In the genomic region with DNA sequence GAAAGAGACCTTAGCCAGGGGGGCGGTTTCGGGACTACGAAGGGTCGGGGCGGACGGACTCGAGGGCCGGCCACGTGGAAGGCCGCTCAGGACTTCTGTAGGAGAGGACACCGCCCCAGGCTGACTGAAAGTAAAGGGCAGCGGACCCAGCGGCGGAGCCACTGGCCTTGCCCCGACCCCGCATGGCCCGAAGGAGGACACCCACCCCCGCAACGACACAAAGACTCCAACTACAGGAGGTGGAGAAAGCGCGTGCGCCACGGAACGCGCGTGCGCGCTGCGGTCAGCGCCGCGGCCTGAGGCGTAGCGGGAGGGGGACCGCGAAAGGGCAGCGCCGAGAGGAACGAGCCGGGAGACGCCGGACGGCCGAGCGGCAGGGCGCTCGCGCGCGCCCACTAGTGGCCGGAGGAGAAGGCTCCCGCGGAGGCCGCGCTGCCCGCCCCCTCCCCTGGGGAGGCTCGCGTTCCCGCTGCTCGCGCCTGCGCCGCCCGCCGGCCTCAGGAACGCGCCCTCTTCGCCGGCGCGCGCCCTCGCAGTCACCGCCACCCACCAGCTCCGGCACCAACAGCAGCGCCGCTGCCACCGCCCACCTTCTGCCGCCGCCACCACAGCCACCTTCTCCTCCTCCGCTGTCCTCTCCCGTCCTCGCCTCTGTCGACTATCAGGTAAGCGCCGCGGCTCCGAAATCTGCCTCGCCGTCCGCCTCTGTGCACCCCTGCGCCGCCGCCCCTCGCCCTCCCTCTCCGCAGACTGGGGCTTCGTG, we compare ENCODE assay signal across 1 cellular context.
TF ChIP-seq lines count a peak whose summit lies in the region.

A gene (plus strand): TSS at position 533 of the 763 bp plus-strand sequence. CDS start 67,784 bp downstream, outside the sequence.

TF ChIP-seq in HepG2, 621 proteins besides CTCF, POLR2A, EP300 and RAD21 (continued from another document and continues in another):
- TF ChIP-seq, protein P1, sequence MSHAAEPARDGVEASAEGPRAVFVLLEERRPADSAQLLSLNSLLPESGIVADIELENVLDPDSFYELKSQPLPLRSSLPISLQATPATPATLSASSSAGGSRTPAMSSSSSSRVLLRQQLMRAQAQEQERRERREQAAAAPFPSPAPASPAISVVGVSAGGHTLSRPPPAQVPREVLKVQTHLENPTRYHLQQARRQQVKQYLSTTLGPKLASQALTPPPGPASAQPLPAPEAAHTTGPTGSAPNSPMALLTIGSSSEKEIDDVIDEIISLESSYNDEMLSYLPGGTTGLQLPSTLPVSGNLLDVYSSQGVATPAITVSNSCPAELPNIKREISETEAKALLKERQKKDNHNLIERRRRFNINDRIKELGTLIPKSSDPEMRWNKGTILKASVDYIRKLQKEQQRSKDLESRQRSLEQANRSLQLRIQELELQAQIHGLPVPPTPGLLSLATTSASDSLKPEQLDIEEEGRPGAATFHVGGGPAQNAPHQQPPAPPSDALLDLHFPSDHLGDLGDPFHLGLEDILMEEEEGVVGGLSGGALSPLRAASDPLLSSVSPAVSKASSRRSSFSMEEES (CRISPR knock-in tag; IDR thresholded peaks at IDR 0.05): peak; percentile 39
- no peak for TF ChIP-seq ZNF292 (CRISPR knock-in tag; IDR thresholded peaks at IDR 0.05; ENCODE audit: borderline replicate concordance, low read depth)
- no peak for TF ChIP-seq TBX2 (CRISPR knock-in tag; IDR thresholded peaks at IDR 0.05; ENCODE audit: borderline replicate concordance)
- TF ChIP-seq BORCS8-MEF2B (CRISPR knock-in tag; IDR thresholded peaks at IDR 0.05): no peak
- no peak for TF ChIP-seq KDM1A (CRISPR knock-in tag; IDR thresholded peaks at IDR 0.05)
- TF ChIP-seq, protein P2, sequence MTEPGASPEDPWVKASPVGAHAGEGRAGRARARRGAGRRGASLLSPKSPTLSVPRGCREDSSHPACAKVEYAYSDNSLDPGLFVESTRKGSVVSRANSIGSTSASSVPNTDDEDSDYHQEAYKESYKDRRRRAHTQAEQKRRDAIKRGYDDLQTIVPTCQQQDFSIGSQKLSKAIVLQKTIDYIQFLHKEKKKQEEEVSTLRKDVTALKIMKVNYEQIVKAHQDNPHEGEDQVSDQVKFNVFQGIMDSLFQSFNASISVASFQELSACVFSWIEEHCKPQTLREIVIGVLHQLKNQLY (CRISPR knock-in tag; IDR thresholded peaks at IDR 0.05): no peak
- TF ChIP-seq SKI (IDR thresholded peaks at IDR 0.05; ENCODE audit: partially characterized antibody): peak; percentile 59
- TF ChIP-seq TAF15 (IDR thresholded peaks at IDR 0.05; ENCODE audit: low read depth, low read length, poor library complexity, severe bottlenecking): peak; percentile 30
- TF ChIP-seq MLLT10 (CRISPR knock-in tag; IDR thresholded peaks at IDR 0.05): no peak
- TF ChIP-seq ZNF326 (CRISPR knock-in tag; IDR thresholded peaks at IDR 0.05; ENCODE audit: borderline replicate concordance): no peak
- TF ChIP-seq ZNF850 (CRISPR knock-in tag; conservative IDR thresholded peaks at IDR 0.05): no peak
- TF ChIP-seq, protein P3, sequence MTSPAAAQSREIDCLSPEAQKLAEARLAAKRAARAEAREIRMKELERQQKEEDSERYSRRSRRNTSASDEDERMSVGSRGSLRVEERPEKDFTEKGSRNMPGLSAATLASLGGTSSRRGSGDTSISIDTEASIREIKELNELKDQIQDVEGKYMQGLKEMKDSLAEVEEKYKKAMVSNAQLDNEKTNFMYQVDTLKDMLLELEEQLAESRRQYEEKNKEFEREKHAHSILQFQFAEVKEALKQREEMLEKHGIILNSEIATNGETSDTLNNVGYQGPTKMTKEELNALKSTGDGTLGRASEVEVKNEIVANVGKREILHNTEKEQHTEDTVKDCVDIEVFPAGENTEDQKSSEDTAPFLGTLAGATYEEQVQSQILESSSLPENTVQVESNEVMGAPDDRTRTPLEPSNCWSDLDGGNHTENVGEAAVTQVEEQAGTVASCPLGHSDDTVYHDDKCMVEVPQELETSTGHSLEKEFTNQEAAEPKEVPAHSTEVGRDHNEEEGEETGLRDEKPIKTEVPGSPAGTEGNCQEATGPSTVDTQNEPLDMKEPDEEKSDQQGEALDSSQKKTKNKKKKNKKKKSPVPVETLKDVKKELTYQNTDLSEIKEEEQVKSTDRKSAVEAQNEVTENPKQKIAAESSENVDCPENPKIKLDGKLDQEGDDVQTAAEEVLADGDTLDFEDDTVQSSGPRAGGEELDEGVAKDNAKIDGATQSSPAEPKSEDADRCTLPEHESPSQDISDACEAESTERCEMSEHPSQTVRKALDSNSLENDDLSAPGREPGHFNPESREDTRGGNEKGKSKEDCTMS (CRISPR knock-in tag; conservative IDR thresholded peaks at IDR 0.05): no peak
- TF ChIP-seq ZFX (CRISPR knock-in tag; IDR thresholded peaks at IDR 0.05; ENCODE audit: low read depth): peak; percentile 69
- TF ChIP-seq PRPF4 (IDR thresholded peaks at IDR 0.05; ENCODE audit: low read depth, low read length, poor library complexity, severe bottlenecking): peak; percentile 94
- no peak for TF ChIP-seq ZNF678 (CRISPR knock-in tag; IDR thresholded peaks at IDR 0.05)
- peak; percentile 51; the same call in 1 of the 2 replicates for TF ChIP-seq MYNN (CRISPR knock-in tag; IDR thresholded peaks at IDR 0.05; ENCODE audit: low read depth)
- no peak; the same call in 1 of the 2 replicates for TF ChIP-seq YEATS4 (CRISPR knock-in tag; IDR thresholded peaks at IDR 0.05; ENCODE audit: borderline replicate concordance)
- peak; percentile 81; the same call in 1 of the 2 replicates for TF ChIP-seq SAFB2 (CRISPR knock-in tag; IDR thresholded peaks at IDR 0.05; ENCODE audit: borderline replicate concordance, low read depth)
- peak; percentile 60; the same call in 1 of the 2 replicates for TF ChIP-seq DMAP1 (CRISPR knock-in tag; IDR thresholded peaks at IDR 0.05)
- 0 out of 2 replicates have a peak, but pooled peaks have one; percentile 61 for TF ChIP-seq HOXD1 (CRISPR knock-in tag; IDR thresholded peaks at IDR 0.05)
- no peak for TF ChIP-seq ZNF3 (CRISPR knock-in tag; IDR thresholded peaks at IDR 0.05)
- no peak for TF ChIP-seq ZNF7 (CRISPR knock-in tag; IDR thresholded peaks at IDR 0.05)
- TF ChIP-seq ZNF564 (CRISPR knock-in tag; IDR thresholded peaks at IDR 0.05): no peak
- no peak for TF ChIP-seq ZNF816 (CRISPR knock-in tag; IDR thresholded peaks at IDR 0.05; ENCODE audit: borderline replicate concordance)
- no peak for TF ChIP-seq HNF4A (CRISPR knock-in tag; IDR thresholded peaks at IDR 0.05)
- TF ChIP-seq RARG (CRISPR knock-in tag; IDR thresholded peaks at IDR 0.05; ENCODE audit: low read depth): no peak
- peak; percentile 62 for TF ChIP-seq ARNT2 (CRISPR knock-in tag; IDR thresholded peaks at IDR 0.05; ENCODE audit: low read depth)
- TF ChIP-seq ZNF430 (CRISPR knock-in tag; IDR thresholded peaks at IDR 0.05): 0 out of 2 replicates have a peak, but pooled peaks have one; percentile 50
- no peak for TF ChIP-seq NONO (IDR thresholded peaks at IDR 0.05)
- peak; percentile 80; the same call in 1 of the 2 replicates for TF ChIP-seq NONO (CRISPR knock-in tag; conservative IDR thresholded peaks at IDR 0.05)
- TF ChIP-seq YY1 (IDR thresholded peaks at IDR 0.05; ENCODE audit: insufficient read depth, insufficient replicate concordance, low read depth, low read length): peak; percentile 74
- no peak for TF ChIP-seq ADNP (CRISPR knock-in tag; IDR thresholded peaks at IDR 0.05)
- no peak for TF ChIP-seq MTF1 (CRISPR knock-in tag; IDR thresholded peaks at IDR 0.05)
- no peak for TF ChIP-seq NFKBIZ (CRISPR knock-in tag; IDR thresholded peaks at IDR 0.05)
- peak; percentile 95 for TF ChIP-seq XRCC5 (optimal IDR thresholded peaks at IDR 0.05; ENCODE audit: low read length)
- TF ChIP-seq SYNCRIP (IDR thresholded peaks at IDR 0.05; ENCODE audit: insufficient read depth, low read depth, low read length): no peak
- no peak; the same call in 1 of the 2 replicates for TF ChIP-seq RXRA (CRISPR knock-in tag; IDR thresholded peaks at IDR 0.05)
- TF ChIP-seq, protein P4, sequence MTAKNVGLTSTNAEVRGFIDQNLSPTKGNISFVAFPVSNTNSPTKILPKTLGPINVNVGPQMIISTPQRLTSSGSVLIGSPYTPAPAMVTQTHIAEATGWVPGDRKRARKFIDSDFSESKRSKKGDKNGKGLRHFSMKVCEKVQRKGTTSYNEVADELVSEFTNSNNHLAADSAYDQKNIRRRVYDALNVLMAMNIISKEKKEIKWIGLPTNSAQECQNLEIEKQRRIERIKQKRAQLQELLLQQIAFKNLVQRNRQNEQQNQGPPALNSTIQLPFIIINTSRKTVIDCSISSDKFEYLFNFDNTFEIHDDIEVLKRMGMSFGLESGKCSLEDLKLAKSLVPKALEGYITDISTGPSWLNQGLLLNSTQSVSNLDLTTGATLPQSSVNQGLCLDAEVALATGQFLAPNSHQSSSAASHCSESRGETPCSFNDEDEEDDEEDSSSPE (CRISPR knock-in tag; IDR thresholded peaks at IDR 0.05): peak; percentile 80
- TF ChIP-seq PHF8 (CRISPR knock-in tag; IDR thresholded peaks at IDR 0.05): peak; percentile 51; the same call in 1 of the 2 replicates
- TF ChIP-seq ZSCAN21 (CRISPR knock-in tag; IDR thresholded peaks at IDR 0.05; ENCODE audit: borderline replicate concordance): peak; percentile 84; the same call in 1 of the 2 replicates
- TF ChIP-seq, protein P5, sequence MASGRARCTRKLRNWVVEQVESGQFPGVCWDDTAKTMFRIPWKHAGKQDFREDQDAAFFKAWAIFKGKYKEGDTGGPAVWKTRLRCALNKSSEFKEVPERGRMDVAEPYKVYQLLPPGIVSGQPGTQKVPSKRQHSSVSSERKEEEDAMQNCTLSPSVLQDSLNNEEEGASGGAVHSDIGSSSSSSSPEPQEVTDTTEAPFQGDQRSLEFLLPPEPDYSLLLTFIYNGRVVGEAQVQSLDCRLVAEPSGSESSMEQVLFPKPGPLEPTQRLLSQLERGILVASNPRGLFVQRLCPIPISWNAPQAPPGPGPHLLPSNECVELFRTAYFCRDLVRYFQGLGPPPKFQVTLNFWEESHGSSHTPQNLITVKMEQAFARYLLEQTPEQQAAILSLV (CRISPR knock-in tag; IDR thresholded peaks at IDR 0.05; ENCODE audit: borderline replicate concordance): peak; percentile 84; the same call in 1 of the 2 replicates
- no peak for TF ChIP-seq ZNF720 (CRISPR knock-in tag; IDR thresholded peaks at IDR 0.05)
- no peak for TF ChIP-seq ZFP1 (CRISPR knock-in tag; IDR thresholded peaks at IDR 0.05)
- TF ChIP-seq, protein P6, sequence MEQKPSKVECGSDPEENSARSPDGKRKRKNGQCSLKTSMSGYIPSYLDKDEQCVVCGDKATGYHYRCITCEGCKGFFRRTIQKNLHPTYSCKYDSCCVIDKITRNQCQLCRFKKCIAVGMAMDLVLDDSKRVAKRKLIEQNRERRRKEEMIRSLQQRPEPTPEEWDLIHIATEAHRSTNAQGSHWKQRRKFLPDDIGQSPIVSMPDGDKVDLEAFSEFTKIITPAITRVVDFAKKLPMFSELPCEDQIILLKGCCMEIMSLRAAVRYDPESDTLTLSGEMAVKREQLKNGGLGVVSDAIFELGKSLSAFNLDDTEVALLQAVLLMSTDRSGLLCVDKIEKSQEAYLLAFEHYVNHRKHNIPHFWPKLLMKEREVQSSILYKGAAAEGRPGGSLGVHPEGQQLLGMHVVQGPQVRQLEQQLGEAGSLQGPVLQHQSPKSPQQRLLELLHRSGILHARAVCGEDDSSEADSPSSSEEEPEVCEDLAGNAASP (CRISPR knock-in tag; IDR thresholded peaks at IDR 0.05; ENCODE audit: borderline replicate concordance): peak; percentile 14; the same call in 1 of the 2 replicates
- TF ChIP-seq NFIC (IDR thresholded peaks at IDR 0.05; ENCODE audit: low read length): no peak
- TF ChIP-seq SMARCC2 (IDR thresholded peaks at IDR 0.05): no peak
- 0 out of 2 replicates have a peak, but pooled peaks have one; percentile 16 for TF ChIP-seq ZNF563 (CRISPR knock-in tag; IDR thresholded peaks at IDR 0.05)
- TF ChIP-seq TGIF2 (CRISPR knock-in tag; IDR thresholded peaks at IDR 0.05): 0 out of 2 replicates have a peak, but pooled peaks have one; percentile 40
- no peak for TF ChIP-seq THYN1 (CRISPR knock-in tag; IDR thresholded peaks at IDR 0.05; ENCODE audit: borderline replicate concordance, low read depth)
- TF ChIP-seq, protein P7, sequence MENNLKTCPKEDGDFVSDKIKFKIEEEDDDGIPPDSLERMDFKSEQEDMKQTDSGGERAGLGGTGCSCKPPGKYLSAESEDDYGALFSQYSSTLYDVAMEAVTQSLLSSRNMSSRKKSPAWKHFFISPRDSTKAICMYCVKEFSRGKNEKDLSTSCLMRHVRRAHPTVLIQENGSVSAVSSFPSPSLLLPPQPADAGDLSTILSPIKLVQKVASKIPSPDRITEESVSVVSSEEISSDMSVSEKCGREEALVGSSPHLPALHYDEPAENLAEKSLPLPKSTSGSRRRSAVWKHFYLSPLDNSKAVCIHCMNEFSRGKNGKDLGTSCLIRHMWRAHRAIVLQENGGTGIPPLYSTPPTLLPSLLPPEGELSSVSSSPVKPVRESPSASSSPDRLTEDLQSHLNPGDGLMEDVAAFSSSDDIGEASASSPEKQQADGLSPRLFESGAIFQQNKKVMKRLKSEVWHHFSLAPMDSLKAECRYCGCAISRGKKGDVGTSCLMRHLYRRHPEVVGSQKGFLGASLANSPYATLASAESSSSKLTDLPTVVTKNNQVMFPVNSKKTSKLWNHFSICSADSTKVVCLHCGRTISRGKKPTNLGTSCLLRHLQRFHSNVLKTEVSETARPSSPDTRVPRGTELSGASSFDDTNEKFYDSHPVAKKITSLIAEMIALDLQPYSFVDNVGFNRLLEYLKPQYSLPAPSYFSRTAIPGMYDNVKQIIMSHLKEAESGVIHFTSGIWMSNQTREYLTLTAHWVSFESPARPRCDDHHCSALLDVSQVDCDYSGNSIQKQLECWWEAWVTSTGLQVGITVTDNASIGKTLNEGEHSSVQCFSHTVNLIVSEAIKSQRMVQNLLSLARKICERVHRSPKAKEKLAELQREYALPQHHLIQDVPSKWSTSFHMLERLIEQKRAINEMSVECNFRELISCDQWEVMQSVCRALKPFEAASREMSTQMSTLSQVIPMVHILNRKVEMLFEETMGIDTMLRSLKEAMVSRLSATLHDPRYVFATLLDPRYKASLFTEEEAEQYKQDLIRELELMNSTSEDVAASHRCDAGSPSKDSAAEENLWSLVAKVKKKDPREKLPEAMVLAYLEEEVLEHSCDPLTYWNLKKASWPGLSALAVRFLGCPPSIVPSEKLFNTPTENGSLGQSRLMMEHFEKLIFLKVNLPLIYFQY (CRISPR knock-in tag; IDR thresholded peaks at IDR 0.05; ENCODE audit: borderline replicate concordance): no peak
- no peak for TF ChIP-seq JDP2 (CRISPR knock-in tag; IDR thresholded peaks at IDR 0.05; ENCODE audit: borderline replicate concordance)
- TF ChIP-seq ZMAT3 (CRISPR knock-in tag; conservative IDR thresholded peaks at IDR 0.05): no peak
- peak; percentile 45 for TF ChIP-seq FOXO1 (CRISPR knock-in tag; IDR thresholded peaks at IDR 0.05)
- TF ChIP-seq MAFF (IDR thresholded peaks at IDR 0.05; ENCODE audit: low read depth, low read length): no peak
- TF ChIP-seq RCOR2 (CRISPR knock-in tag; IDR thresholded peaks at IDR 0.05): no peak
- 0 out of 2 replicates have a peak, but pooled peaks have one; percentile 90 for TF ChIP-seq ZNF550 (CRISPR knock-in tag; IDR thresholded peaks at IDR 0.05; ENCODE audit: borderline replicate concordance)
